In the genomic region with DNA sequence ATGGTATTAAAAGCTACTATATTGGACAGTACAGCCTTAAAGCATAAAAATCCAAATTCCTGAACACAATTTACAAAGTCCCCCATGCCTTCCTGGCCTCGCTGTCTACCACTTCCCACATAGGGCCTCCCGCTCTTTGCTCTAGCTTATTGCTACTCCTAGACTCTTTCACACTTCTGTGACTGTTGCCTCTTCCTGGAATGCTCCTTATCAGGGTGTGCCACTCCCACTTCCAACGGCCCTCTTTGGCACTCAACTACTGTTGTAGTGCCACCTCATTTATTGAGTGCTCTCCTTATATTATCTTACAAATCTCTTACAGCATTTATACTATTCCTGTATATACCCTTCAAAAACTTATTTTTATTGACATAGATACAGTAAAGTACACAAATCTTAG, we compare ENCODE assay signal across 17 cellular contexts. TPM values are rescaled to one million over a fixed set of nuclear protein-coding genes. Genes with fewer than 3 reads are reported as not detected.
A peak's percentile ranks its signal among the peaks of the same experiment; 100 is the strongest.
DNase-seq lines count a peak whose midpoint lies in the region; ATAC-seq and TF ChIP-seq lines count a peak whose summit lies in the region.
"Had no signal": no experiment of that assay in that cellular context is flagged by ENCODE, and none has a peak within 500 bp of the region (broad histone marks: within the 10 kb centered on the region; RNA-seq: fewer than 3 reads in every experiment).

No MANE protein-coding gene starts in this region.

- no peak overlapping the region for H3K18ac ChIP-seq in IMR-90 (ENCODE audit: low read depth, low read length)

- no TSS peak for BruUV-seq in IMR-90 (replicated peaks; lab: Mats Ljungman, UMichigan)

- dilution Hi-C loops in IMR-90 (cut with HindIII; ENCODE audit: low sequenced_read_pairs, unreplicated experiment) = loop anchor here (25.0 kb wide), 1 partner anchor 119 kb away; no protein-coding TSS in a partner anchor

- H3K4me2 ChIP-seq in IMR-90 (ENCODE audit: low read depth, low read length) = no peak overlapping the region
- H3K4me2 ChIP-seq: BLaER1 treated with 17β-estradiol and CSF1 and Interleukin-3, amounts not matched to agents 10 nM and 100 nM had no signal

- intact Hi-C loops in IMR-90 (cut with micrococcal nuclease) = no loop called here
- intact Hi-C loops in natural killer cell (cut with micrococcal nuclease) = no loop called here
- intact Hi-C loops in posterior vena cava (cut with DNase I) = no loop called here

- H3K4me3 ChIP-seq in IMR-90 (ENCODE audit: insufficient read depth, low read depth, low read length) = no peak overlapping the region
- H3K4me3 ChIP-seq: BLaER1 treated with 17β-estradiol and CSF1 and Interleukin-3, amounts not matched to agents 10 nM and 100 nM had no signal

- H4K8ac ChIP-seq in IMR-90 (ENCODE audit: low read depth in 2 of 2, low read length in 2 of 2) = no peak overlapping the region

- H3K36me3 Mint-ChIP-seq in chondrocyte (ENCODE audit: low read depth) (peaks cover 12% of the 10 kb centered on the region), natural killer cell (no peaks in the 10 kb centered on the region)

- DNase-seq in CMK (ENCODE audit: low read depth) = peak; percentile 54
- DNase-seq in IMR-90 = no peak
- no peak for DNase-seq in chondrocyte (ENCODE audit: low spot score)
- DNase-seq in natural killer cell = no peak
- no peak for DNase-seq in effector CD4-positive, alpha-beta T cell
- no peak for DNase-seq in H4 (ENCODE audit: low spot score)
- DNase-seq in posterior vena cava (ENCODE audit: low spot score) = no peak
- DNase-seq: activated CD4-positive, alpha-beta T cell treated with anti-CD3 and anti-CD28 coated beads, Interleukin-2, amount 50 U/mL, for 48 hours; activated naive CD4-positive, alpha-beta T cell treated with anti-CD3 and anti-CD28 coated beads for 36 hours; DMS79 treated with DMSO at 0.1 percent for 48 hours; hippocampal formation; NCI-H1105 treated with DMSO at 0.1 percent for 48 hours; NCI-H2227 treated with DMSO at 0.1 percent for 48 hours; nephron progenitor cell; T1000 had no signal

- no peak overlapping the region for H3K56ac ChIP-seq in IMR-90 (ENCODE audit: extremely low read depth, insufficient read depth, low read length)

- no peak for TF ChIP-seq RAD21 in IMR-90 (IDR thresholded peaks at IDR 0.05; ENCODE audit: low read length)

- H2AK9ac ChIP-seq in IMR-90 (replicated peaks; ENCODE audit: low read depth, low read length, poor library complexity) = no peak overlapping the region

- no peaks in the 10 kb centered on the region for H3K27me3 Mint-ChIP-seq in chondrocyte (ENCODE audit: low read depth)
- no peaks in the 10 kb centered on the region for H3K27me3 Mint-ChIP-seq in natural killer cell (ENCODE audit: low read depth in 2 of 2)

- peaks cover 12% of the 10 kb centered on the region for H3K36me3 ChIP-seq in IMR-90 (ENCODE audit: control insufficient read depth, insufficient read depth, low read length)

- H3K23ac ChIP-seq in IMR-90 (ENCODE audit: low read depth, low read length) = no peak overlapping the region

- peaks cover 59% of the 10 kb centered on the region for H4K20me1 ChIP-seq in IMR-90 (ENCODE audit: insufficient read depth, low read length)

- H4K5ac ChIP-seq in IMR-90 (ENCODE audit: low read depth, low read length) = 0 out of 2 replicates have a peak overlapping the region, but pooled peaks have one; percentile 26

- TF ChIP-seq CTCF in IMR-90 (conservative IDR thresholded peaks at IDR 0.05; ENCODE audit: low read depth, low read length) = no peak
- no peak for TF ChIP-seq CTCF in chondrocyte (IDR thresholded peaks at IDR 0.05)
- TF ChIP-seq CTCF in natural killer cell (IDR thresholded peaks at IDR 0.05) = no peak

- H3K27ac ChIP-seq in IMR-90 (ENCODE audit: insufficient read depth, low read length) = no peak overlapping the region
- H3K27ac ChIP-seq: BLaER1 treated with 17β-estradiol and CSF1 and Interleukin-3, amounts not matched to agents 10 nM and 100 nM had no signal

- no peak overlapping the region for H2BK20ac ChIP-seq in IMR-90 (ENCODE audit: low read depth, low read length)

- H3K4ac ChIP-seq in IMR-90 (ENCODE audit: low read depth, low read length) = no peak overlapping the region

- ATAC-seq in IMR-90 (ENCODE audit: low read depth) = no peak
- no peak for ATAC-seq in natural killer cell
- ATAC-seq: left lobe of liver had no signal

- no peak overlapping the region for H2BK120ac ChIP-seq in IMR-90 (ENCODE audit: low read depth, low read length)

- H3K4me1 Mint-ChIP-seq in chondrocyte (ENCODE audit: low read depth) (peaks cover 46% of the 10 kb centered on the region), natural killer cell (peaks cover 42 to 44% of the 10 kb centered on the region in 2 donors)

- no peaks in the 10 kb centered on the region for H3K9me3 ChIP-seq in IMR-90 (ENCODE audit: control insufficient read depth, insufficient read depth, low read length)

- POLR2A ChIA-PET in IMR-90 (lab: Charles Lee; ENCODE audit: unreplicated experiment) = no interaction called here

- H3K9me1 ChIP-seq in IMR-90 (ENCODE audit: insufficient read depth, low read length) = peaks cover under 1% of the 10 kb centered on the region

- H2BK15ac ChIP-seq in IMR-90 (ENCODE audit: low read depth, low read length) = no peak overlapping the region

- H3K9ac ChIP-seq in IMR-90 (ENCODE audit: low read depth, low read length) = no peak overlapping the region
- H3K9ac ChIP-seq: BLaER1 treated with 17β-estradiol and CSF1 and Interleukin-3, amounts not matched to agents 10 nM and 100 nM had no signal

- no peaks in the 10 kb centered on the region for H3K27me3 ChIP-seq in IMR-90 (ENCODE audit: control insufficient read depth, insufficient read depth, low read length)
- H3K27me3 ChIP-seq: BLaER1 treated with 17β-estradiol and CSF1 and Interleukin-3, amounts not matched to agents 10 nM and 100 nM had no signal

- peaks cover 2% of the 10 kb centered on the region for H3K4me1 ChIP-seq in IMR-90 (ENCODE audit: control insufficient read depth, insufficient read depth, low read length)

- no peak overlapping the region for H2AK5ac ChIP-seq in IMR-90 (ENCODE audit: low read depth, low read length)

- peak overlapping the region; percentile 29 for H3K4me3 Mint-ChIP-seq in chondrocyte (ENCODE audit: unreplicated experiment)
- no peak overlapping the region for H3K4me3 Mint-ChIP-seq in natural killer cell
- H3K4me3 Mint-ChIP-seq: activated naive CD4-positive, alpha-beta T cell treated with anti-CD3 and anti-CD28 coated beads for 36 hours; nephron progenitor cell had no signal

- CTCF ChIA-PET in IMR-90 (lab: Yijun Ruan, JAX) = interaction anchor here (0.6 kb wide), 2 partner anchors 19 to 136 kb away, joined by 3 read pairs; no protein-coding TSS in a partner anchor

- WGBS in IMR-90 (ENCODE audit: extremely low coverage in 2 of 2, insufficient read length in 1 of 2), 2 experiments = 20% methylated on average over 1 of the region's 3 CpGs; no CpG with 5 or more reads in 1 of the 2 experiments

- in situ Hi-C loops in IMR-90 (cut with MboI; ENCODE audit: low sequenced_read_pairs) = no loop called here

- peaks cover under 1 to 49% of the 10 kb centered on the region in 2 experiments; a peak in 3 of 4 replicates for H3K79me1 ChIP-seq in IMR-90 (ENCODE audit: low read depth in 1 of 2, low read length in 2 of 2)

- TF ChIP-seq POLR2A in IMR-90 (IDR thresholded peaks at IDR 0.05; ENCODE audit: low read depth, low read length) = no peak

- peak overlapping the region; percentile 80 for H3K27ac Mint-ChIP-seq in chondrocyte (ENCODE audit: unreplicated experiment)
- H3K27ac Mint-ChIP-seq in natural killer cell = peak overlapping the region; percentile 2 to 23
- H3K27ac Mint-ChIP-seq: activated naive CD4-positive, alpha-beta T cell treated with anti-CD3 and anti-CD28 coated beads for 36 hours; nephron progenitor cell had no signal

- no peak overlapping the region for H2BK5ac ChIP-seq in IMR-90 (ENCODE audit: low read depth, low read length, poor library complexity, severe bottlenecking)

- no peak overlapping the region for H4K91ac ChIP-seq in IMR-90 (ENCODE audit: insufficient read depth, low read depth, low read length)

- no peak overlapping the region for H3K14ac ChIP-seq in IMR-90 (replicated peaks; ENCODE audit: low read depth, low read length)

- H2AFZ ChIP-seq in IMR-90 (replicated peaks; ENCODE audit: low read length, poor library complexity) = no peak overlapping the region

- H3K9me3 Mint-ChIP-seq in chondrocyte (ENCODE audit: low read depth) (no peaks in the 10 kb centered on the region), natural killer cell (no peaks in the 10 kb centered on the region)

TF ChIP-seq in IMR-90, 13 proteins besides CTCF, POLR2A, EP300 and RAD21:
- no peak for TF ChIP-seq MXI1 (IDR thresholded peaks at IDR 0.05; ENCODE audit: borderline replicate concordance, low read depth, low read length)
- TF ChIP-seq, protein P1, sequence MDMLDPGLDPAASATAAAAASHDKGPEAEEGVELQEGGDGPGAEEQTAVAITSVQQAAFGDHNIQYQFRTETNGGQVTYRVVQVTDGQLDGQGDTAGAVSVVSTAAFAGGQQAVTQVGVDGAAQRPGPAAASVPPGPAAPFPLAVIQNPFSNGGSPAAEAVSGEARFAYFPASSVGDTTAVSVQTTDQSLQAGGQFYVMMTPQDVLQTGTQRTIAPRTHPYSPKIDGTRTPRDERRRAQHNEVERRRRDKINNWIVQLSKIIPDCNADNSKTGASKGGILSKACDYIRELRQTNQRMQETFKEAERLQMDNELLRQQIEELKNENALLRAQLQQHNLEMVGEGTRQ (IDR thresholded peaks at IDR 0.05; ENCODE audit: low read depth, low read length) = no peak
- no peak for TF ChIP-seq MAZ (IDR thresholded peaks at IDR 0.05; ENCODE audit: borderline replicate concordance, low read depth, low read length)
- TF ChIP-seq FOS (IDR thresholded peaks at IDR 0.05; ENCODE audit: low read depth, low read length) = no peak
- no peak for TF ChIP-seq SMC3 (IDR thresholded peaks at IDR 0.05; ENCODE audit: low read depth, low read length)
- no peak for TF ChIP-seq CHD1 (IDR thresholded peaks at IDR 0.05; ENCODE audit: low read depth, low read length)
- TF ChIP-seq MAFK (IDR thresholded peaks at IDR 0.05; ENCODE audit: low read depth, low read length) = no peak

RNA-seq across cellular contexts. Expression of a gene that starts 4.8 kb away (rescaled TPM):
- total RNA-seq in IMR-90 (2012; rRNA removed) (348 and 373 TPM in 2 replicates), chondrocyte (127 to 354 TPM (median 348 TPM) in 3 replicates), natural killer cell (100 to 1,000 TPM in 2 of 3 donors, 10 to 100 TPM in 1; 95.6 to 122 (median 106) TPM), posterior vena cava (100 to 1,000 TPM; 131 to 132 TPM)
- 214 and 231 TPM in 2 replicates for polyA plus RNA-seq in IMR-90 (2012; rRNA removed)
- 117 and 193 TPM in 2 replicates for polyA plus RNA-seq in IMR-90 (2012; cell fraction: cytosol; rRNA removed)
- 152 and 416 TPM in 2 replicates for polyA plus RNA-seq in IMR-90 (2012; cell fraction: nucleus; rRNA removed; ENCODE audit: low replicate concordance)
- total RNA-seq in H4 (2014; rRNA removed; shearing (Covaris generic)) = 227 and 230 TPM in 2 replicates

RNA-seq across cellular contexts. Expression of a gene that starts 30.8 kb away (rescaled TPM):
- 1.1 and 1.3 TPM in 2 replicates for total RNA-seq in IMR-90 (2012; rRNA removed)
- polyA plus RNA-seq in IMR-90 (2012; rRNA removed) = 5.0 and 5.3 TPM in 2 replicates
- 2.5 and 5.4 TPM in 2 replicates for polyA plus RNA-seq in IMR-90 (2012; cell fraction: cytosol; rRNA removed)
- polyA plus RNA-seq in IMR-90 (2012; cell fraction: nucleus; rRNA removed; ENCODE audit: low replicate concordance) = 10.8 and 19.0 TPM in 2 replicates
- total RNA-seq in chondrocyte = 8.6 to 10.3 TPM (median 9.9 TPM) in 3 replicates
- 1 to 10 TPM; 7.1 to 9.7 (median 7.4) TPM for total RNA-seq in natural killer cell
- total RNA-seq in H4 (2014; rRNA removed; shearing (Covaris generic)) = 1.7 and 1.9 TPM in 2 replicates
- total RNA-seq in posterior vena cava = 1 to 10 TPM; 2.8 to 3.3 TPM
